Comparison of ENCODE assay signal across 8 cellular contexts in the genomic region with DNA sequence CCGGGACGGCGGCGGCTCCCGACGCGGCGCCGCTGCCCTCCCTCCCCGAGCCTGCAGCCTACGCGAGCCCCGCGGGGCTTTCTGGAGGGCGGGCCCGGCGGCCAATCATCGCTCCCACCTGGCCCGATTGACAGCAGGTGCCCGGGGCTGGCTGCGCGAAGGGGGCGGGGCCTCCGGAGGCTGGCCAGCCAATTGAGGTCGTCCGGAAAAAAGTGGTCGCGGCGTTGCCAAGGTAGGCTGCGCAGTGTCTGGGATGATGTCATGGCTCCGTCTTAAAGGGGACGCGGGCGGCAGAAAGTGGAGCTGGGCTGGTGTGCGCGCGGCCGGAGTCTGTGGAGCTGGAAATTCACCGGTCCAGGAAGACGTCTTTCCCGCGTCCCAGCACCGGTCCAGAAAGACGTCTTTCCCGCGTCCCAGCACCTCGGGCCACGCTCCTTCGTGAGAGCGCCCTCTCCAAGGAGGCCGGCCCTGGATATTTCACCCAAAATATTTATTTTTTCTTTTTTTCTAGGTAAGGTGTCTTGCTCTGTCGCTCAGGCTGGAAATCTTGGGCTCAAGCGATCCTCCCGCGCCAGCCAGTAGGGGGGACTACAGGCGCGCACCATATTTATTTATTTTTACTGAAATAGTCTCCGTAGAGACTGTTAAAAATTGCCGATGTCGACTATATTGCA. TPM values are rescaled to one million over a fixed set of nuclear protein-coding genes. Genes with fewer than 3 reads are reported as not detected.
A peak's percentile ranks its signal among the peaks of the same experiment; 100 is the strongest.
DNase-seq lines count a peak whose midpoint lies in the region; FAIRE-seq and TF ChIP-seq lines count a peak whose summit lies in the region.

ACTR1B (minus strand) TSS at position 83 of the 674 bp plus-strand sequence. CDS start 154 bp downstream, outside the sequence.

- H3K4me3 ChIP-seq in GM06990 (replicated peaks; ENCODE audit: low read depth, low read length) (peak within 1 kb of the TSS; percentile 92), neuronal stem cell (ENCODE audit: low read length in 2 of 2) (peak within 1 kb of the TSS; percentile 63 to 95)

- no peak within 1 kb of the TSS for H2BK12ac ChIP-seq in neuronal stem cell (ENCODE audit: low read length)

- H3K27ac ChIP-seq in neuronal stem cell (replicated peaks; ENCODE audit: low read length), result peak within 1 kb of the TSS; percentile 98

- peak; percentile 57 for TF ChIP-seq CTCF in GM06990 (IDR thresholded peaks at IDR 0.05; ENCODE audit: insufficient read depth, low read length, poor library complexity, severe bottlenecking)
- peak; percentile 84 for TF ChIP-seq CTCF in HFFc6 (IDR thresholded peaks at IDR 0.05)
- TF ChIP-seq CTCF in subcutaneous adipose tissue (IDR thresholded peaks at IDR 0.05; ENCODE audit: low read depth), result no peak

- H4K91ac ChIP-seq in neuronal stem cell (ENCODE audit: low read depth, low read length, poor library complexity), result no peak within 1 kb of the TSS

- H2AK5ac ChIP-seq in neuronal stem cell (ENCODE audit: low read depth, low read length), result peak within 1 kb of the TSS; percentile 80

- no peak for FAIRE-seq in frontal cortex (lab: Jason Lieb, UNC)

- peak within 1 kb of the TSS; percentile 96 for H2AFZ ChIP-seq in neuronal stem cell (ENCODE audit: low read length)

- no peak within 1 kb of the TSS for H3K4ac ChIP-seq in neuronal stem cell (ENCODE audit: low read length)

- peak within 1 kb of the TSS; percentile 97 for H3K27ac Mint-ChIP-seq in HFFc6
- H3K27ac Mint-ChIP-seq in activated naive CD4-positive, alpha-beta T cell treated with anti-CD3 and anti-CD28 coated beads for 36 hours, result peak within 1 kb of the TSS; percentile 98

- H3K4me2 ChIP-seq in neuronal stem cell (ENCODE audit: insufficient read depth, low read length, poor library complexity, severe bottlenecking), result peak within 1 kb of the TSS; percentile 92

- H3K23ac ChIP-seq in neuronal stem cell (ENCODE audit: low read depth, low read length, poor library complexity), result peak within 1 kb of the TSS; percentile 91

- H3K4me3 Mint-ChIP-seq in HFFc6, result peak within 1 kb of the TSS; percentile 91
- peak within 1 kb of the TSS; percentile 93 for H3K4me3 Mint-ChIP-seq in activated naive CD4-positive, alpha-beta T cell treated with anti-CD3 and anti-CD28 coated beads for 36 hours

- no peaks in the 10 kb centered on the region for H3K27me3 ChIP-seq in GM06990 (replicated peaks; ENCODE audit: control insufficient read depth, insufficient read depth, low read length)
- no peaks in the 10 kb centered on the region for H3K27me3 ChIP-seq in neuronal stem cell (ENCODE audit: control insufficient read depth in 3 of 3, insufficient read depth in 3 of 3, low read depth in 1 of 3, low read length in 3 of 3)

- H3K36me3 ChIP-seq in GM06990 (ENCODE audit: control insufficient read depth, insufficient read depth, low read length) (peaks cover 8% of the 10 kb centered on the region), neuronal stem cell (replicated peaks in 1 of 2; ENCODE audit: control insufficient read depth in 2 of 2, insufficient read depth in 2 of 2, low read length in 2 of 2) (peaks cover 7 to 18% of the 10 kb centered on the region in 2 donors)

- peak; percentile 99 for DNase-seq in GM06990 (ENCODE audit: extremely low read depth, insufficient read length)
- peak; percentile 97 for DNase-seq in HFFc6
- peak; percentile 98 for DNase-seq in NAMALWA (ENCODE audit: low spot score)
- peak; percentile 99 for DNase-seq in SK-N-DZ (ENCODE audit: low spot score)
- peak; percentile 98 for DNase-seq in activated naive CD4-positive, alpha-beta T cell treated with anti-CD3 and anti-CD28 coated beads for 36 hours
- DNase-seq in frontal cortex (ENCODE audit: low spot score in 2 of 2), result peak; percentile 96 to 97
- peak; percentile 97 for DNase-seq in neuronal stem cell (ENCODE audit: low spot score)

- H3K9me3 ChIP-seq in neuronal stem cell (replicated peaks in 1 of 2; ENCODE audit: control insufficient read depth in 2 of 2, insufficient read depth in 1 of 2, low read depth in 1 of 2, low read length in 2 of 2), result no peaks in the 10 kb centered on the region

- peak within 1 kb of the TSS; percentile 37 for H2BK15ac ChIP-seq in neuronal stem cell (ENCODE audit: low read length)

- peaks cover 18% of the 10 kb centered on the region for H3K79me1 ChIP-seq in neuronal stem cell (ENCODE audit: low read depth, low read length)

- WGBS in neuronal stem cell (ENCODE audit: extremely low coverage in 2 of 2, insufficient read length in 2 of 2, insufficient replicate concordance in 1 of 2), 2 donors, result no CpG with 5 or more reads among the region's 60 CpGs

- no peaks in the 10 kb centered on the region; the same call in none of the 2 replicates for H3K27me3 Mint-ChIP-seq in HFFc6 (ENCODE audit: insufficient read depth)
- H3K27me3 Mint-ChIP-seq in activated naive CD4-positive, alpha-beta T cell treated with anti-CD3 and anti-CD28 coated beads for 36 hours (ENCODE audit: low read depth), result no peaks in the 10 kb centered on the region

- no peak within 1 kb of the TSS for H4K8ac ChIP-seq in neuronal stem cell (ENCODE audit: low read depth, low read length)

- CTCF ChIA-PET in activated naive CD4-positive, alpha-beta T cell treated with anti-CD3 and anti-CD28 coated beads for 36 hours (lab: Charles Lee), result interaction anchor here (0.8 to 4.5 kb wide), 11 partner anchors 11 to 103 kb away, joined by 3 to 56 read pairs (median 4); partner anchors contain the start of genes COX5B and ZAP70

- no peaks in the 10 kb centered on the region for H3K9me3 Mint-ChIP-seq in HFFc6
- no peaks in the 10 kb centered on the region for H3K9me3 Mint-ChIP-seq in activated naive CD4-positive, alpha-beta T cell treated with anti-CD3 and anti-CD28 coated beads for 36 hours

- H3K9ac ChIP-seq in neuronal stem cell (ENCODE audit: low read depth, low read length, poor library complexity), result peak within 1 kb of the TSS; percentile 89

- peak within 1 kb of the TSS; percentile 95 for H3K18ac ChIP-seq in neuronal stem cell (ENCODE audit: low read length)

- no peaks in the 10 kb centered on the region for H3K36me3 Mint-ChIP-seq in HFFc6 (ENCODE audit: low read depth)
- H3K36me3 Mint-ChIP-seq in activated naive CD4-positive, alpha-beta T cell treated with anti-CD3 and anti-CD28 coated beads for 36 hours (ENCODE audit: low read depth), result peaks cover 12% of the 10 kb centered on the region

- H2BK120ac ChIP-seq in neuronal stem cell (ENCODE audit: low read depth, low read length), result no peak within 1 kb of the TSS

- intact Hi-C loops in activated naive CD4-positive, alpha-beta T cell treated with anti-CD3 and anti-CD28 coated beads for 36 hours (cut with micrococcal nuclease), result loop anchor here (1.0 to 5.0 kb wide), 9 partner anchors 9 to 1672 kb away; partner anchors contain the start of genes TXNDC9 and ZAP70

- peak within 1 kb of the TSS; percentile 89 for H3K14ac ChIP-seq in neuronal stem cell (ENCODE audit: low read length)

- peak within 1 kb of the TSS; percentile 66 for H2BK5ac ChIP-seq in neuronal stem cell (ENCODE audit: low read length)

- H3K4me1 ChIP-seq in neuronal stem cell (ENCODE audit: control insufficient read depth in 2 of 2, insufficient read depth in 1 of 2, low read depth in 1 of 2, low read length in 2 of 2), result peaks cover 8 to 12% of the 10 kb centered on the region in 2 donors

- peaks cover 31% of the 10 kb centered on the region for H3K4me1 Mint-ChIP-seq in HFFc6 (ENCODE audit: low read depth)
- H3K4me1 Mint-ChIP-seq in activated naive CD4-positive, alpha-beta T cell treated with anti-CD3 and anti-CD28 coated beads for 36 hours (ENCODE audit: low read depth), result peaks cover 31% of the 10 kb centered on the region

RNA-seq across cellular contexts. Expression of gene ACTR1B, which starts in this region (rescaled TPM):
- 10 to 100 TPM; 63.9 to 76.2 (median 69.2) TPM for total RNA-seq in HFFc6 (2021; fragmentation: NEBNext Ultra II Directional; extraction: Animal tissue kit (Norgen Biotek cat#: 25700))
- polyA plus RNA-seq in SK-N-DZ (2014; cell fraction: cytosol; rRNA removed), result 80.4 and 85.8 TPM in 2 replicates
- polyA plus RNA-seq in SK-N-DZ (2014; cell fraction: nucleus; rRNA removed), result 228 and 251 TPM in 2 replicates
- total RNA-seq in activated naive CD4-positive, alpha-beta T cell treated with anti-CD3 and anti-CD28 coated beads for 36 hours, result 100 to 1,000 TPM; 103 to 104 TPM
- 28.9 TPM for total RNA-seq in frontal cortex
- polyA plus RNA-seq in neuronal stem cell (2013, experiment 1 of 2), result 58.1 TPM
- 55.1 TPM for polyA plus RNA-seq in neuronal stem cell (2013, experiment 2 of 2)
- 10 to 100 TPM; 31.5 to 84.8 (median 54.8) TPM for total RNA-seq in subcutaneous adipose tissue

Comparison
In these comparisons a context has a peak if more than half of its experiments do, and no peak if none do; other contexts are left out.
1. Peak in every context shown above with its lines: DNase-seq, H3K4me3 ChIP-seq and H3K27ac ChIP-seq.